In genomic region chr2:47185098-47185497, GRCh38 we compare ENCODE assay signal across 9 cellular contexts. TPM values are rescaled to one million over a fixed set of nuclear protein-coding genes. Genes with fewer than 3 reads are reported as not detected.
"Had no signal": no experiment of that assay in that cellular context is flagged by ENCODE, and none has a peak within 500 bp of the region (broad histone marks: within the 10 kb centered on the region; RNA-seq: fewer than 3 reads in every experiment).

No MANE protein-coding gene starts in this region.

RNA-seq across cellular contexts. Expression of gene STPG4, which starts 30.0 kb away (rescaled TPM):
- total RNA-seq: activated naive CD8-positive, alpha-beta T cell treated with anti-CD3 and anti-CD28 coated beads for 36 hours; activated T-cell treated with anti-CD3 and anti-CD28 coated beads, Interleukin-2, amount 50 U/mL, for 4 hours; activated T-cell treated with anti-CD3 and anti-CD28 coated beads, Interleukin-2, amount 50 U/mL, for 72 hours; activated T-helper 2 cell treated with anti-CD3 and anti-CD28 coated beads, Interferon-gamma antibody, Interleukin-2, Interleukin-4, amounts not matched to agents 10 μg/mL and 5 μg/mL and 100 μg/mL, durations not matched to agents 14 hours and 24 hours and 36 hours; adrenal gland; ascending aorta; body of pancreas; cardiac muscle cell; cardiac septum had no signal
- polyA plus RNA-seq: cardiac muscle cell had no signal
